ENCODE assay signal across 17 cellular contexts in the genomic region with DNA sequence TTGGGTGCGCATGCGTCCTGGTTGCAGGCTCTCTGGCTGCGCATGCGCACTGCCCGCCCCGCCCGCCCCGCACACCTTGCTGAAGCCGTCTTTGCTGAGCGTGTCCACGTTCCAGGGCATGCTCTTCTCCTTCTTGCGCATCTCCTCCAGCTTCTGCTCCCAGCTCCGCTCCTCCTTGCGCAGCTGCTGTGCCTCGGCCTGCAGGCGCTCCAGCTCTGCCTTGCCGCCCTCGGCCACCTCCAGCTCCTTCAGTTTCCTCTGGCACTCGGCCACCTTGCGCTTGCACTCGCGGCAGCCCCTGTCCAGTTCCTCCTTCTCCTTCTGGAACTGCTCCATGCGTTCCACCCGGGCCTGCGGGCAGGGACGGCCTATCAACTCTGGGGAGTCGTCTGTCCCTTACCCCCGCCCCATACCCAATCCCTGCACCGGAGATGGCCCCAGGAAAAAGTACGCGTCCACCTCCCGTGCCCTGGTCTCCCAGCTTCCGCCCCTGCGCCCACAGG. TPM values are rescaled to one million over a fixed set of nuclear protein-coding genes. Genes with fewer than 3 reads are reported as not detected.
DNase-seq lines count a peak whose midpoint lies in the region; ATAC-seq and TF ChIP-seq lines count a peak whose summit lies in the region.
"Had no signal": no experiment of that assay in that cellular context is flagged by ENCODE, and none has a peak within 500 bp of the region (broad histone marks: within the 10 kb centered on the region; RNA-seq: fewer than 3 reads in every experiment).

No MANE protein-coding gene starts in this region.

- H3K27ac Mint-ChIP-seq in Caco-2 (ENCODE audit: unreplicated experiment) (peak overlapping the region; percentile 81), T-helper 17 cell (peak overlapping the region; percentile 54), naive B cell (peak overlapping the region in 4 of 6 donors; percentile 66 to 92 (median 78))
- H3K27ac Mint-ChIP-seq: CD8-positive, alpha-beta T cell; HFFc6 had no signal

- H3K4me3 Mint-ChIP-seq in Caco-2 (ENCODE audit: unreplicated experiment), result no peak overlapping the region
- H3K4me3 Mint-ChIP-seq in T-helper 17 cell, result peak overlapping the region; percentile 36
- peak overlapping the region in 1 of 8 donors; percentile 55 for H3K4me3 Mint-ChIP-seq in naive B cell
- H3K4me3 Mint-ChIP-seq: CD8-positive, alpha-beta T cell; HFFc6 had no signal

- BruUV-seq in Caco-2 (replicated peaks; lab: Mats Ljungman, UMichigan), result no TSS peak

- intact Hi-C loops in Caco-2 (cut with micrococcal nuclease; ENCODE audit: unreplicated experiment), result no loop called here

- POLR2A ChIA-PET in Caco-2 (lab: Charles Lee), result no interaction called here

- H3K9me3 Mint-ChIP-seq in Caco-2 (ENCODE audit: unreplicated experiment) (no peaks in the 10 kb centered on the region), naive B cell (no peaks in the 10 kb centered on the region)
- H3K9me3 Mint-ChIP-seq: CD14-positive monocyte; CD8-positive, alpha-beta T cell; HFFc6 had no signal

- ATAC-seq in T-helper 17 cell (no peak), naive B cell (ENCODE audit: low read depth in 2 of 2) (no peak), HG03378 (IDR thresholded peaks at IDR 0.05; ENCODE audit: unreplicated experiment) (no peak), GM19452 (IDR thresholded peaks at IDR 0.05; ENCODE audit: unreplicated experiment) (no peak), HG02981 (IDR thresholded peaks at IDR 0.05; ENCODE audit: unreplicated experiment) (no peak)
- ATAC-seq: A549; CD8-positive, alpha-beta T cell had no signal

- no peak overlapping the region for H3K4me3 ChIP-seq in Caco-2 (ENCODE audit: low read depth, low read length)
- H3K4me3 ChIP-seq: A549 had no signal

- CTCF ChIA-PET in Caco-2 (lab: Charles Lee), result no interaction called here

- no peak for TF ChIP-seq CTCF in C4-2B (conservative IDR thresholded peaks at IDR 0.05)
- no peak for TF ChIP-seq CTCF in Caco-2 (IDR thresholded peaks at IDR 0.05; ENCODE audit: insufficient read depth in 1 of 2, low read depth in 1 of 2, low read length in 1 of 2, severe bottlenecking in 1 of 2, unreplicated experiment in 1 of 2)

- H3K27me3 Mint-ChIP-seq in Caco-2 (ENCODE audit: insufficient read depth, unreplicated experiment) (no peaks in the 10 kb centered on the region), T-helper 17 cell (no peaks in the 10 kb centered on the region), naive B cell (no peaks in the 10 kb centered on the region)

- DNase-seq in Caco-2, result no peak
- no peak for DNase-seq in T-helper 17 cell
- no peak for DNase-seq in naive B cell
- DNase-seq: BE2C; CD8-positive, alpha-beta T cell; COR-L47; DMS53; GF-D8; HCEC 1CT; HFFc6; IMR-90 had no signal

- peak overlapping the region; percentile 58 for H3K27ac ChIP-seq in C4-2B
- H3K27ac ChIP-seq: A549 had no signal

- H3K36me3 ChIP-seq in Caco-2 (ENCODE audit: control insufficient read depth, insufficient read depth, low read length), result peaks cover 4% of the 10 kb centered on the region

- H3K36me3 Mint-ChIP-seq in Caco-2 (ENCODE audit: insufficient read depth, unreplicated experiment), result peaks cover 57% of the 10 kb centered on the region
- no peaks in the 10 kb centered on the region for H3K36me3 Mint-ChIP-seq in T-helper 17 cell (ENCODE audit: low read depth)
- H3K36me3 Mint-ChIP-seq in naive B cell, result peaks cover 1 to 21% of the 10 kb centered on the region in 2 donors

- no peaks in the 10 kb centered on the region for H3K9me3 ChIP-seq in Caco-2
- H3K9me3 ChIP-seq in T-helper 17 cell (ENCODE audit: control insufficient read depth, low read length, poor library complexity, severe bottlenecking), result no peaks in the 10 kb centered on the region
- H3K9me3 ChIP-seq: A549, BE2C had no signal

- H3K4me1 ChIP-seq in Caco-2, result no peaks in the 10 kb centered on the region
- H3K4me1 ChIP-seq: BE2C had no signal

- H3K4me1 Mint-ChIP-seq in Caco-2 (ENCODE audit: low read depth, unreplicated experiment), result no peaks in the 10 kb centered on the region
- peaks cover 19% of the 10 kb centered on the region for H3K4me1 Mint-ChIP-seq in T-helper 17 cell
- H3K4me1 Mint-ChIP-seq in naive B cell, result peaks cover 23 to 30% (median 29%) of the 10 kb centered on the region in 3 donors

- no peaks in the 10 kb centered on the region for H3K27me3 ChIP-seq in Caco-2 (replicated peaks; ENCODE audit: control insufficient read depth, insufficient read depth, low read length)
- H3K27me3 ChIP-seq: BE2C had no signal

RNA-seq across cellular contexts. Expression of gene CDC37, which starts 7.4 kb away (rescaled TPM):
- total RNA-seq in Caco-2 (2022) (154 and 164 TPM in 2 replicates), T-helper 17 cell (100 to 1,000 TPM; 198 to 207 TPM)
- polyA plus RNA-seq in naive B cell (ENCODE audit: low read depth in 6 of 6), result 10 to 100 TPM; 43.9 to 73.1 (median 53.9) TPM

RNA-seq across cellular contexts. Expression of gene TYK2, which starts 15.5 kb away (rescaled TPM):
- total RNA-seq in Caco-2 (2022) (124 and 134 TPM in 2 replicates), T-helper 17 cell (100 to 1,000 TPM; 241 to 267 TPM)
- polyA plus RNA-seq in naive B cell (ENCODE audit: low read depth in 6 of 6), result 10 to 100 TPM; 26.1 to 67.7 (median 48.5) TPM

RNA-seq across cellular contexts. Expression of gene PDE4A, which starts 24.4 kb away (rescaled TPM):
- total RNA-seq in Caco-2 (2022) (3.6 and 3.7 TPM in 2 replicates), T-helper 17 cell (1 to 10 TPM; 5.7 to 9.5 TPM)
- polyA plus RNA-seq in naive B cell (ENCODE audit: low read depth in 6 of 6), result 1 to 10 TPM in 1 of 6 donors, under 1 TPM in 4, not detected in 1; 0.17 to 2.8 (median 0.25) TPM

RNA-seq across cellular contexts. Expression of gene ICAM3, which starts 56.5 kb away (rescaled TPM):
- total RNA-seq in Caco-2 (2022) (6.9 and 9.8 TPM in 2 replicates), T-helper 17 cell (100 to 1,000 TPM; 227 to 251 TPM)
- polyA plus RNA-seq in naive B cell (ENCODE audit: low read depth in 6 of 6), result 100 to 1,000 TPM; 156 to 235 (median 200) TPM
